ENCODE assay signal across 1 cellular context in the genomic region with DNA sequence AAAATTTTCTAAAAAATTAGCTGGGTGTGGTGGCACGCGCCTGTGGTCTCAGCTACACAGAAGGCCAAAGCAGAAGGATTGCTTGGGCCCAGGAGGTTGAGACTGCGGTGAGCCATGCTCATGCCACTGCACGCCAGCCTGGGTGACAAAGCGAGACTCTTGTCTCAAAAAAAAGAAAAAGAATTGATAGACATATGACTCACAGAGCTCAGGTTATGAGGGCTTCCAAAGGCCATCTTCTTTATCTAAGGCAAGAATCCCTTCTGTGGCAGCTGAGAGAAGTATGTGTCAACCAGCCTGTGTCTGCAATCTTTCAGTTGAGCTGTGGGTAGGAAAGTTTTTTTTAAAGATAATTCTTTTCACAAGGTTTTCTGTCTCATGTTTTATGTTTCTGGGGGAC.
TF ChIP-seq lines count a peak whose summit lies in the region.

No MANE protein-coding gene starts in this region.

TF ChIP-seq in GM23338, 12 proteins besides CTCF, POLR2A, EP300 and RAD21 (continued from another document):
- TF ChIP-seq REST (IDR thresholded peaks at IDR 0.05; ENCODE audit: unreplicated experiment) (no peak), ETS1 (IDR thresholded peaks at IDR 0.05) (no peak), JUNB (IDR thresholded peaks at IDR 0.05; ENCODE audit: unreplicated experiment) (no peak)
